9 cellular contexts compared by ENCODE assay signal in genomic region chr5:116766470-116766947, GRCh38.
DNase-seq lines count a peak whose midpoint lies in the region; ATAC-seq and TF ChIP-seq lines count a peak whose summit lies in the region.
"Had no signal": no experiment of that assay in that cellular context is flagged by ENCODE, and none has a peak within 500 bp of the region (broad histone marks: within the 10 kb centered on the region; RNA-seq: fewer than 3 reads in every experiment).

No MANE protein-coding gene starts in this region.

- H3K4me3 ChIP-seq in SJSA1 (no peak overlapping the region), ascending aorta (no peak overlapping the region)

- TF ChIP-seq CTCF in endothelial cell (IDR thresholded peaks at IDR 0.05; ENCODE audit: unreplicated experiment) (no peak), ascending aorta (IDR thresholded peaks at IDR 0.05) (no peak)

- peaks cover 20% of the 10 kb centered on the region for H3K4me1 Mint-ChIP-seq in endothelial cell (ENCODE audit: unreplicated experiment)

- intact Hi-C loops in ascending aorta (cut with DNase I), result no loop called here

- no peaks in the 10 kb centered on the region for H3K27me3 Mint-ChIP-seq in endothelial cell (ENCODE audit: unreplicated experiment)

- no peaks in the 10 kb centered on the region for H3K9me3 Mint-ChIP-seq in activated naive CD4-positive, alpha-beta T cell treated with anti-CD3 and anti-CD28 coated beads, Interleukin-2, amount 50 U/mL, for 72 hours
- no peaks in the 10 kb centered on the region for H3K9me3 Mint-ChIP-seq in endothelial cell (ENCODE audit: unreplicated experiment)

- peak in 1 of 2 donors; percentile 6 for DNase-seq in activated naive CD4-positive, alpha-beta T cell treated with anti-CD3 and anti-CD28 coated beads, Interleukin-2, amount 50 U/mL, for 72 hours (ENCODE audit: low spot score in 2 of 2)
- no peak for DNase-seq in activated naive CD4-positive, alpha-beta T cell treated with Interleukin-2 at 50 U/mL for 16 hours
- peak; percentile 62 to 68 for DNase-seq in SJSA1 (ENCODE audit: low read depth in 1 of 2, low spot score in 2 of 2)
- DNase-seq in iris pigment epithelial cell (ENCODE audit: low read depth), result peak; percentile 89
- DNase-seq in endothelial cell (ENCODE audit: low spot score), result no peak
- no peak for DNase-seq in ascending aorta (ENCODE audit: low spot score in 2 of 2)
- no peak for DNase-seq in effector CD8-positive, alpha-beta T cell (lab: John Stamatoyannopoulos, UW)

- ATAC-seq in activated naive CD4-positive, alpha-beta T cell treated with anti-CD3 and anti-CD28 coated beads, Interleukin-2, amount 50 U/mL, for 72 hours, result peak; percentile 31 to 89
- ATAC-seq in HG03060 (IDR thresholded peaks at IDR 0.05; ENCODE audit: low read depth, unreplicated experiment), result peak; percentile 47

- peaks cover 13% of the 10 kb centered on the region for H3K4me1 ChIP-seq in SJSA1 (replicated peaks)
- no peaks in the 10 kb centered on the region for H3K4me1 ChIP-seq in ascending aorta

- H3K27ac ChIP-seq in SJSA1 (no peak overlapping the region; the same call in 1 of the 2 replicates), ascending aorta (no peak overlapping the region)
- H3K27ac ChIP-seq: C4-2B had no signal

- H3K4me3 Mint-ChIP-seq in endothelial cell (ENCODE audit: unreplicated experiment), result no peak overlapping the region

- H3K36me3 Mint-ChIP-seq in activated naive CD4-positive, alpha-beta T cell treated with anti-CD3 and anti-CD28 coated beads, Interleukin-2, amount 50 U/mL, for 72 hours, result no peaks in the 10 kb centered on the region
- H3K36me3 Mint-ChIP-seq in endothelial cell (ENCODE audit: low read depth, unreplicated experiment), result no peaks in the 10 kb centered on the region

- peak overlapping the region in 1 of 2 donors; percentile 50 for H3K27ac Mint-ChIP-seq in activated naive CD4-positive, alpha-beta T cell treated with anti-CD3 and anti-CD28 coated beads, Interleukin-2, amount 50 U/mL, for 72 hours
- H3K27ac Mint-ChIP-seq in endothelial cell (ENCODE audit: unreplicated experiment), result no peak overlapping the region

- H3K36me3 ChIP-seq in SJSA1 (no peaks in the 10 kb centered on the region), ascending aorta (no peaks in the 10 kb centered on the region)

- H3K27me3 ChIP-seq in SJSA1 (replicated peaks) (no peaks in the 10 kb centered on the region), ascending aorta (no peaks in the 10 kb centered on the region)

- H3K9me3 ChIP-seq in SJSA1 (replicated peaks), result no peaks in the 10 kb centered on the region
- no peaks in the 10 kb centered on the region for H3K9me3 ChIP-seq in ascending aorta

Comparison
In these comparisons a context has a peak if more than half of its experiments do, and no peak if none do; other contexts are left out.
1. DNase-seq: peak in SJSA1 (2 of 2) and iris pigment epithelial cell (single experiment); none in activated naive CD4-positive, alpha-beta T cell treated with Interleukin-2 at 50 U/mL for 16 hours (single experiment), endothelial cell (single experiment), ascending aorta (0 of 2) and effector CD8-positive, alpha-beta T cell (single experiment).